7 cellular contexts compared by ENCODE assay signal in genomic region chr2:132547089-132547687, GRCh38.
DNase-seq lines count a peak whose midpoint lies in the region; ATAC-seq and TF ChIP-seq lines count a peak whose summit lies in the region.

No MANE protein-coding gene starts in this region.

- H3K23ac ChIP-seq in trophoblast cell (ENCODE audit: low read length): no peak overlapping the region

- H2BK120ac ChIP-seq in trophoblast cell (ENCODE audit: insufficient read depth, low read length, poor library complexity): no peak overlapping the region

- peak; percentile 54 for ATAC-seq in HG03095 (IDR thresholded peaks at IDR 0.05; ENCODE audit: unreplicated experiment)
- no peak for ATAC-seq in gastroesophageal sphincter

- no peak overlapping the region for H2AK5ac ChIP-seq in trophoblast cell (ENCODE audit: low read length)

- H4K12ac ChIP-seq in trophoblast cell (ENCODE audit: low read depth, low read length): no peak overlapping the region

- no peak overlapping the region for H2BK5ac ChIP-seq in trophoblast cell (ENCODE audit: low read depth, low read length, poor library complexity)

- H3K79me2 ChIP-seq in trophoblast cell (ENCODE audit: control insufficient read depth, insufficient read depth, low read length, poor library complexity): peaks cover 3% of the 10 kb centered on the region

- H3K9me3 ChIP-seq in gastroesophageal sphincter (peaks cover 0 to 16% (median 0%) of the 10 kb centered on the region in 3 donors), trophoblast cell (ENCODE audit: insufficient read depth, low read depth, low read length) (peaks cover 6% of the 10 kb centered on the region)

- H3K27me3 ChIP-seq in gastroesophageal sphincter (no peaks in the 10 kb centered on the region), trophoblast cell (ENCODE audit: insufficient read depth, low read length) (no peaks in the 10 kb centered on the region)

- H3K36me3 ChIP-seq in gastroesophageal sphincter (no peaks in the 10 kb centered on the region), trophoblast cell (ENCODE audit: control insufficient read depth in 1 of 2, insufficient read depth in 2 of 2, low read length in 2 of 2) (no peaks in the 10 kb centered on the region)

- H3K79me1 ChIP-seq in trophoblast cell (ENCODE audit: low read length): peaks cover 24% of the 10 kb centered on the region

- H3K4ac ChIP-seq in trophoblast cell (ENCODE audit: low read depth, low read length): no peak overlapping the region

- peak; percentile 39 for DNase-seq in GM10266 (ENCODE audit: extremely low spot score)
- DNase-seq in NCI-H69 (lab: John Stamatoyannopoulos, UW): peak; percentile 17
- peak; percentile 76 for DNase-seq in activated CD8-positive, alpha-beta memory T cell treated with anti-CD3 and anti-CD28 coated beads, Interleukin-2, amount 50 U/mL, for 48 hours
- DNase-seq in trophoblast cell: peak; percentile 50 to 82
- no peak for DNase-seq in mesenteric fat pad (ENCODE audit: low spot score)

- H3K14ac ChIP-seq in trophoblast cell (ENCODE audit: low read length): no peak overlapping the region

- no peak overlapping the region for H2AFZ ChIP-seq in trophoblast cell (ENCODE audit: insufficient read depth, low read length, poor library complexity)

- no peak overlapping the region for H3K4me2 ChIP-seq in trophoblast cell (ENCODE audit: low read length)

- H3K27ac ChIP-seq in gastroesophageal sphincter: no peak overlapping the region
- no peak overlapping the region for H3K27ac ChIP-seq in trophoblast cell (ENCODE audit: low read depth, low read length)

- no peak overlapping the region for H3K18ac ChIP-seq in trophoblast cell (ENCODE audit: low read length)

- H4K8ac ChIP-seq in trophoblast cell (ENCODE audit: low read depth, low read length): no peak overlapping the region

- no peak overlapping the region for H3K9ac ChIP-seq in trophoblast cell (ENCODE audit: low read length)

- TF ChIP-seq EP300 in gastroesophageal sphincter (IDR thresholded peaks at IDR 0.05): no peak

- no peak overlapping the region for H2BK12ac ChIP-seq in trophoblast cell (ENCODE audit: low read length)

- H3K4me1 ChIP-seq in gastroesophageal sphincter (no peaks in the 10 kb centered on the region), trophoblast cell (ENCODE audit: control insufficient read depth in 1 of 2, insufficient read depth in 2 of 2, low read length in 2 of 2) (peaks cover 14 to 19% of the 10 kb centered on the region in 2 experiments)

- 18 to 19% methylated on average over 5 of the region's 5 CpGs for WGBS in gastroesophageal sphincter (ENCODE audit: low coverage in 1 of 2), 2 donors
- WGBS in trophoblast cell (ENCODE audit: extremely low coverage, insufficient coverage, insufficient read length): no CpG with 5 or more reads among the region's 5 CpGs

- no peak overlapping the region for H3K4me3 ChIP-seq in gastroesophageal sphincter
- no peak overlapping the region for H3K4me3 ChIP-seq in trophoblast cell (ENCODE audit: low read depth, low read length)

- peak; percentile 78 for TF ChIP-seq CTCF in GM10266 (IDR thresholded peaks at IDR 0.05; ENCODE audit: control insufficient read depth, insufficient read depth, low read depth, missing control alignments)
- TF ChIP-seq CTCF in gastroesophageal sphincter (IDR thresholded peaks at IDR 0.05): peak; percentile 45 to 77 (median 64)

- no peak overlapping the region for H4K91ac ChIP-seq in trophoblast cell (ENCODE audit: low read depth, low read length)

- no peak for TF ChIP-seq POLR2A in gastroesophageal sphincter (IDR thresholded peaks at IDR 0.05)
